In the genomic region with DNA sequence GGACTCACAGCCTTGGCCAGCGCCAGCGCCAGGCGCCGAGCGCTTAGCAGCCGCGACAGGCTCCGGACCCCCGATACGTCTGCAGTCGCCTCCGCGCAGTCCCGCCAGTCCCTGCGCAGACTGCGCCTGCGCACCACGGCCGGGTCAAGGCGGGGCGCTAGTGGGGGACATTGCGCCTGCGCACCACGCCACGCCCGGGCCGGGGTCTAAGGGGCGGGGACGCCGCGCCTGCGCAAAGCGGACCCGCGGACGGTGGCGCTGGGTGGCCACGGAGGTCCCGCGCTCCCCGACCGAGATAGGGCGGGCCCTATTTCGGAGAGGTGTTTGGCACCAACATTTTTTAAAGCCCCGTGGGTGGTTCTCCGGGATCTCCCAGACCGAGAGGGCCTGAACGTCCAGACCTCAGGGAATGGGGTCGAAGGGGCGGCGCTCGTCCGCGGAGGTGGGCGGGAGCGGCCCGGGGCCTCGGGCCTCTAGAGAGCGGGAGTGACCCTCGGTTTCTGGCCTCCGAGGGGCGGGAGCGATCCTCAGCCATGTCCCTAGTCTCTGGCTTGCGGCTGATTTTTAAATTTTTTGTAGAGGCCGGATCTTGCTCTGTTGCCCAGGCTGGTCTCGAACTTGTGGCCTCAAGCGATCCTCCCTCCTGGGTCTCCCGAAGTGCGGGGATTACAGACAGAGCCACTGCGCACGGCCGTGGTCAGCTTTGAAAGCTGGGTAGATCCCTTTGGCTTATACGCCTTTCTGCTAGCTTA, we compare ENCODE assay signal across 8 cellular contexts.
DNase-seq lines count a peak whose midpoint lies in the region; ATAC-seq and TF ChIP-seq lines count a peak whose summit lies in the region.
"Not testable (repeated sequence)": the region's sequence is repeated elsewhere in the genome, so short reads cannot be mapped to it uniquely, and the experiment has no call there.

No MANE protein-coding gene starts in this region.

- H3K9me3 ChIP-seq in iPS-15b (ENCODE audit: control insufficient read depth, insufficient read depth, low read length); psoas muscle: not testable (repeated sequence)

- H3K4me3 Mint-ChIP-seq in IgD-negative memory B cell: peak overlapping the region; percentile 72 to 88 (median 86)
- peak overlapping the region; percentile 73 for H3K4me3 Mint-ChIP-seq in central memory CD8-positive, alpha-beta T cell

- H3K4me1 ChIP-seq in iPS-15b (ENCODE audit: control insufficient read depth, insufficient read depth, low read length); psoas muscle: not testable (repeated sequence)

- peak; percentile 66 for ATAC-seq in central memory CD8-positive, alpha-beta T cell (replicated peaks; ENCODE audit: extremely low read depth, poor library complexity, severe bottlenecking)
- peak; percentile 91 to 97 (median 94) for ATAC-seq in psoas muscle

- H3K27ac ChIP-seq in psoas muscle: peak overlapping the region; percentile 82

- DNase-seq in H4 (ENCODE audit: low spot score): peak; percentile 66
- peak; percentile 80 to 84 for DNase-seq in activated CD4-positive, alpha-beta T cell treated with anti-CD3 and anti-CD28 coated beads, Interleukin-2, amount 50 U/mL, for 24 hours (ENCODE audit: low read depth in 1 of 2, low spot score in 1 of 2)
- peak; percentile 61 to 78 for DNase-seq in central memory CD8-positive, alpha-beta T cell (ENCODE audit: low spot score in 2 of 2)
- peak; percentile 91 to 96 for DNase-seq in psoas muscle
- DNase-seq in superior temporal gyrus (ENCODE audit: extremely low spot score): peak; percentile 76

- TF ChIP-seq CTCF in psoas muscle (IDR thresholded peaks at IDR 0.05): not testable (repeated sequence)

- WGBS in psoas muscle, 3 donors: 2 to 5% (median 2%) methylated on average over 32 to 72 of the region's 73 CpGs

- not testable (repeated sequence) for H3K36me3 ChIP-seq in iPS-15b (ENCODE audit: control insufficient read depth, insufficient read depth, low read length); psoas muscle (ENCODE audit: insufficient read depth in 1 of 2, low read depth in 1 of 2)

- intact Hi-C loops in psoas muscle (cut with DNase I): not testable (repeated sequence)

- not testable (repeated sequence) for H3K27me3 Mint-ChIP-seq in IgD-negative memory B cell; central memory CD8-positive, alpha-beta T cell

- H3K4me3 ChIP-seq in GM08714 (ENCODE audit: low read length) (peak overlapping the region; percentile 80; the same call in 1 of the 2 replicates), iPS-15b (ENCODE audit: low read depth, low read length) (peak overlapping the region; percentile 37), psoas muscle (peak overlapping the region; percentile 78)

- not testable (repeated sequence) for H3K27me3 ChIP-seq in iPS-15b (ENCODE audit: control insufficient read depth, insufficient read depth, low read length); psoas muscle (ENCODE audit: insufficient read depth in 3 of 3, low read length in 2 of 3)

- H3K27ac Mint-ChIP-seq in IgD-negative memory B cell: peak overlapping the region in 2 of 3 donors; percentile 16 to 48
- H3K27ac Mint-ChIP-seq in central memory CD8-positive, alpha-beta T cell (ENCODE audit: low read depth): peak overlapping the region; percentile 57

- not testable (repeated sequence) for H3K4me1 Mint-ChIP-seq in IgD-negative memory B cell; central memory CD8-positive, alpha-beta T cell

- H3K36me3 Mint-ChIP-seq in IgD-negative memory B cell; central memory CD8-positive, alpha-beta T cell (ENCODE audit: insufficient read depth): not testable (repeated sequence)

- not testable (repeated sequence) for H3K9me3 Mint-ChIP-seq in IgD-negative memory B cell; central memory CD8-positive, alpha-beta T cell

- H3K9ac ChIP-seq in iPS-15b (ENCODE audit: low read depth, low read length): not testable (repeated sequence)

Comparison
In these comparisons a context has a peak if more than half of its experiments do, and no peak if none do; other contexts are left out.
1. Peak in every context shown above with its lines: DNase-seq, ATAC-seq, H3K4me3 ChIP-seq and H3K27ac ChIP-seq.